Comparison of ENCODE assay signal across 1 cellular context in the genomic region with DNA sequence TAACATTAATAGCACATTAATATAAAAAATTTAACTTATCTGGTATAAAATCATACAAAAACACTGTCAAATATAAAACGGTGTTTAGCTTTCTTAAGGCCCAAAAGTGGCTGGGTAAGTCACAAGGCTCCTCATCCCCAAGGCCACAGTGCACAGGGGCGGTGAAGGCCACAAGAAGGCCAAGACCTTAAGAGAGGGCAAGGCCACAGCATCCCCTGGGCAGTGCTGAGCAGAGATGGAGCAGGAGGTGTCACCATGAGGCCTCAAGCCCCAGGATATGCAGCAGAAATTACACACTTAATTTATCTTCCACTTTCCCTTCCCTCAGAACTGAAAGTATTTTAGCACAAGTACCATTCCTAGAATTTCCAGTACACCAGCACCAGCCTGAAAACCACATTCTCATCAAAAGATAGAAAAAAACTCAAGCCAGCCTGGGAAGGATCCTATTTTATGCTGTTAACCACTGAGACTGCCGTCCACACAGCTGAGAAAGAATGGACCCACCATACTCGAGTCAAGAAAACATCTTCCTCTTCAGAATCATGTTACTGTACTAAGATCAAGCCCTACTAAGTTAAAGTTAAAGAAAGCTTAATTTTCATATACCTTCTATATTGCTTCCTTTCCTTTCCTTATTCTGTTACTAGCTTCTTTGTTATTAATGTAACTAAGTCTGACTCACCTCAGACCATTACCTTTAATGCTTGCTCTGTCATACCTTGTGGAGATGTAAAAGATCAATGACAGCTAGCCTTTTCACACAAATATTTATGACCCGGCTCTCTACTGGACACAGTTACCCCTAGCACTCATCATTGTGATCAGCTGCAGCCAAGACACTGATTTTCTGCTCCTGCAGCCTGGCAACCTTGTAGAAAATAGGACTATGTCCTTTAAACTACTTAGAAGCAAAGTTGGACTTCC.
TF ChIP-seq lines count a peak whose summit lies in the region.

No MANE protein-coding gene starts in this region.

TF ChIP-seq in WTC11, 78 proteins besides CTCF, POLR2A, EP300 and RAD21:
- TF ChIP-seq, protein P1, sequence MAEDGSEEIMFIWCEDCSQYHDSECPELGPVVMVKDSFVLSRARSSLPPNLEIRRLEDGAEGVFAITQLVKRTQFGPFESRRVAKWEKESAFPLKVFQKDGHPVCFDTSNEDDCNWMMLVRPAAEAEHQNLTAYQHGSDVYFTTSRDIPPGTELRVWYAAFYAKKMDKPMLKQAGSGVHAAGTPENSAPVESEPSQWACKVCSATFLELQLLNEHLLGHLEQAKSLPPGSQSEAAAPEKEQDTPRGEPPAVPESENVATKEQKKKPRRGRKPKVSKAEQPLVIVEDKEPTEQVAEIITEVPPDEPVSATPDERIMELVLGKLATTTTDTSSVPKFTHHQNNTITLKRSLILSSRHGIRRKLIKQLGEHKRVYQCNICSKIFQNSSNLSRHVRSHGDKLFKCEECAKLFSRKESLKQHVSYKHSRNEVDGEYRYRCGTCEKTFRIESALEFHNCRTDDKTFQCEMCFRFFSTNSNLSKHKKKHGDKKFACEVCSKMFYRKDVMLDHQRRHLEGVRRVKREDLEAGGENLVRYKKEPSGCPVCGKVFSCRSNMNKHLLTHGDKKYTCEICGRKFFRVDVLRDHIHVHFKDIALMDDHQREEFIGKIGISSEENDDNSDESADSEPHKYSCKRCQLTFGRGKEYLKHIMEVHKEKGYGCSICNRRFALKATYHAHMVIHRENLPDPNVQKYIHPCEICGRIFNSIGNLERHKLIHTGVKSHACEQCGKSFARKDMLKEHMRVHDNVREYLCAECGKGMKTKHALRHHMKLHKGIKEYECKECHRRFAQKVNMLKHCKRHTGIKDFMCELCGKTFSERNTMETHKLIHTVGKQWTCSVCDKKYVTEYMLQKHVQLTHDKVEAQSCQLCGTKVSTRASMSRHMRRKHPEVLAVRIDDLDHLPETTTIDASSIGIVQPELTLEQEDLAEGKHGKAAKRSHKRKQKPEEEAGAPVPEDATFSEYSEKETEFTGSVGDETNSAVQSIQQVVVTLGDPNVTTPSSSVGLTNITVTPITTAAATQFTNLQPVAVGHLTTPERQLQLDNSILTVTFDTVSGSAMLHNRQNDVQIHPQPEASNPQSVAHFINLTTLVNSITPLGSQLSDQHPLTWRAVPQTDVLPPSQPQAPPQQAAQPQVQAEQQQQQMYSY (CRISPR knock-in tag; IDR thresholded peaks at IDR 0.05): no peak
- TF ChIP-seq, protein P2, sequence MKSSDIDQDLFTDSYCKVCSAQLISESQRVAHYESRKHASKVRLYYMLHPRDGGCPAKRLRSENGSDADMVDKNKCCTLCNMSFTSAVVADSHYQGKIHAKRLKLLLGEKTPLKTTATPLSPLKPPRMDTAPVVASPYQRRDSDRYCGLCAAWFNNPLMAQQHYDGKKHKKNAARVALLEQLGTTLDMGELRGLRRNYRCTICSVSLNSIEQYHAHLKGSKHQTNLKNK (CRISPR knock-in tag; IDR thresholded peaks at IDR 0.05): no peak
